ENCODE assay signal across 26 cellular contexts in genomic region chr7:27647489-27647888, GRCh38. TPM values are rescaled to one million over a fixed set of nuclear protein-coding genes. Genes with fewer than 3 reads are reported as not detected.
A peak's percentile ranks its signal among the peaks of the same experiment; 100 is the strongest.
DNase-seq lines count a peak whose midpoint lies in the region; ATAC-seq, FAIRE-seq and TF ChIP-seq lines count a peak whose summit lies in the region.
"Had no signal": no experiment of that assay in that cellular context is flagged by ENCODE, and none has a peak within 500 bp of the region (broad histone marks: within the 10 kb centered on the region; RNA-seq: fewer than 3 reads in every experiment).

No MANE protein-coding gene starts in this region.

- CTCF ChIA-PET in HEK293 (lab: Yijun Ruan, JAX) = no interaction called here

- no peak overlapping the region for H3K4me3 ChIP-seq in HEK293 (ENCODE audit: low read depth, low read length)
- no peak overlapping the region for H3K4me3 ChIP-seq in RWPE2 (ENCODE audit: severe bottlenecking)

- H3K9me3 Mint-ChIP-seq in chondrocyte (ENCODE audit: low read depth) = no peaks in the 10 kb centered on the region
- H3K9me3 Mint-ChIP-seq: CD8-positive, alpha-beta memory T cell had no signal

- H3K27ac Mint-ChIP-seq in chondrocyte (ENCODE audit: unreplicated experiment) = peak overlapping the region; percentile 13
- H3K27ac Mint-ChIP-seq: CD14-positive monocyte; CD8-positive, alpha-beta memory T cell; T-helper 17 cell had no signal

- H3K27me3 Mint-ChIP-seq in chondrocyte (ENCODE audit: low read depth) = no peaks in the 10 kb centered on the region
- H3K27me3 Mint-ChIP-seq: CD8-positive, alpha-beta memory T cell; T-helper 17 cell had no signal

- H3K9me3 ChIP-seq in HEK293 (ENCODE audit: control insufficient read depth, insufficient read depth, low read depth, low read length) (no peaks in the 10 kb centered on the region), RWPE2 (ENCODE audit: severe bottlenecking) (no peaks in the 10 kb centered on the region)
- H3K9me3 ChIP-seq: BE2C, SK-N-SH had no signal

- H3K36me3 ChIP-seq in HEK293 (ENCODE audit: control insufficient read depth in 2 of 2, insufficient read depth in 1 of 2, low read length in 2 of 2) (peaks cover 4 to 13% of the 10 kb centered on the region in 2 experiments), RWPE2 (ENCODE audit: low read depth) (peaks cover 37% of the 10 kb centered on the region)
- H3K36me3 ChIP-seq: BE2C had no signal

- no peak for TF ChIP-seq POLR2A in GM12891 (IDR thresholded peaks at IDR 0.05; ENCODE audit: low read depth, low read length)

- peaks cover 6% of the 10 kb centered on the region for H3K36me3 Mint-ChIP-seq in chondrocyte (ENCODE audit: low read depth)

- H3K27me3 ChIP-seq in RWPE2 (ENCODE audit: insufficient read depth, poor library complexity, severe bottlenecking) = no peaks in the 10 kb centered on the region
- H3K27me3 ChIP-seq: BE2C had no signal

- POLR2A ChIA-PET in HEK293 (lab: Yijun Ruan, JAX) = no interaction called here

- no peak for FAIRE-seq in GM12891 (lab: Jason Lieb, UNC)
- FAIRE-seq: GM12892, GM19239 had no signal

- H3K4me3 Mint-ChIP-seq in chondrocyte (ENCODE audit: unreplicated experiment) = no peak overlapping the region
- H3K4me3 Mint-ChIP-seq: CD14-positive monocyte; CD8-positive, alpha-beta memory T cell; T-helper 17 cell had no signal

- ATAC-seq in RWPE2 (ENCODE audit: low read depth) = no peak
- no peak for ATAC-seq in GM18861 (IDR thresholded peaks at IDR 0.05; ENCODE audit: unreplicated experiment)
- ATAC-seq: T-helper 17 cell had no signal

- in situ Hi-C loops in KBM-7 (cut with MboI; ENCODE audit: low pct_unique_long_range_greater_than_20kb, low sequenced_read_pairs) = no loop called here

- H3K27ac ChIP-seq in HEK293 (ENCODE audit: extremely low read depth, low read depth, low read length) (no peak overlapping the region), RWPE2 (ENCODE audit: poor library complexity, severe bottlenecking) (peak overlapping the region; percentile 74)

- H3K4me1 ChIP-seq in HEK293 (ENCODE audit: control insufficient read depth, insufficient read depth, low read length) (no peaks in the 10 kb centered on the region), RWPE2 (ENCODE audit: insufficient read depth, poor library complexity, severe bottlenecking) (peaks cover 29% of the 10 kb centered on the region)
- H3K4me1 ChIP-seq: BE2C had no signal

- H3K4me1 Mint-ChIP-seq in chondrocyte (ENCODE audit: low read depth) = peaks cover 21% of the 10 kb centered on the region
- H3K4me1 Mint-ChIP-seq: CD14-positive monocyte had no signal

- TF ChIP-seq CTCF in HEK293 (tag by site-specific recombination; IDR thresholded peaks at IDR 0.05) (no peak), RWPE2 (IDR thresholded peaks at IDR 0.05; ENCODE audit: poor library complexity, severe bottlenecking) (no peak), chondrocyte (IDR thresholded peaks at IDR 0.05) (no peak)

- DNase-seq in RWPE2 (ENCODE audit: low spot score) (no peak), chondrocyte (ENCODE audit: low spot score) (no peak), KBM-7 (no peak), GM12891 (ENCODE audit: insufficient read length, low spot score) (no peak), HK-2 (ENCODE audit: unreplicated experiment) (no peak)
- DNase-seq: BE2C; CD8-positive, alpha-beta memory T cell; DMS79 treated with DMSO at 0.1 percent for 48 hours; GF-D8; H7; Kasumi-1; MV-4-11; NCI-H1105; NCI-H1436 treated with DMSO at 0.1 percent for 48 hours; NCI-H187 treated with DMSO at 0.1 percent for 48 hours; NCI-H2171 treated with DMSO at 0.1 percent for 48 hours; NCI-H345; NCI-H510A treated with DMSO at 0.1 percent for 48 hours; SHP77; SK-N-SH; T-helper 17 cell had no signal

TF ChIP-seq in HEK293, 187 proteins besides CTCF, POLR2A, EP300 and RAD21:
- TF ChIP-seq ZNF155 (tag by site-specific recombination; IDR thresholded peaks at IDR 0.05) (no peak), ZNF112 (tag by site-specific recombination; IDR thresholded peaks at IDR 0.05) (no peak), ZNF664 (tag by site-specific recombination; IDR thresholded peaks at IDR 0.05) (peak; percentile 48; the same call in 1 of the 2 replicates)

TF ChIP-seq in GM12891, 5 proteins besides CTCF, POLR2A, EP300 and RAD21:
- TF ChIP-seq PAX5 (IDR thresholded peaks at IDR 0.05; ENCODE audit: insufficient read depth, low read length, severe bottlenecking) (no peak), TAF1 (IDR thresholded peaks at IDR 0.05; ENCODE audit: low read depth, low read length) (no peak), POU2F2 (IDR thresholded peaks at IDR 0.05; ENCODE audit: low read depth, low read length) (no peak), POLR2AphosphoS5 (IDR thresholded peaks at IDR 0.05; ENCODE audit: low read depth, low read length) (no peak), SPI1 (IDR thresholded peaks at IDR 0.05; ENCODE audit: low read depth, low read length) (no peak)

RNA-seq across cellular contexts. Expression of gene HIBADH, which starts 15.2 kb away (rescaled TPM):
- 18.9 to 24.4 TPM (median 20.6 TPM) in 3 replicates for total RNA-seq in chondrocyte
- 10.6 TPM for polyA plus RNA-seq in GM12891 (2012; ENCODE audit: low read depth, missing spikeins)
